Comparison of ENCODE assay signal across 8 cellular contexts in genomic region chr22:45268958-45269844, GRCh38. TPM values are rescaled to one million over a fixed set of nuclear protein-coding genes. Genes with fewer than 3 reads are reported as not detected.
DNase-seq lines count a peak whose midpoint lies in the region; TF ChIP-seq lines count a peak whose summit lies in the region.

No MANE protein-coding gene starts in this region.

- no peaks in the 10 kb centered on the region for H3K36me3 ChIP-seq in Loucy (ENCODE audit: insufficient read depth, low read length)
- no peaks in the 10 kb centered on the region for H3K36me3 ChIP-seq in ascending aorta
- no peaks in the 10 kb centered on the region for H3K36me3 ChIP-seq in uterus

- no peaks in the 10 kb centered on the region for H4K20me1 ChIP-seq in Loucy (ENCODE audit: insufficient read depth, low read length, poor library complexity, severe bottlenecking)

- H3K27ac ChIP-seq in ascending aorta (peak overlapping the region in 1 of 2 donors; percentile 17), uterus (peak overlapping the region; percentile 39 to 40)

- TF ChIP-seq CTCF in AG09309 (IDR thresholded peaks at IDR 0.05; ENCODE audit: control insufficient read depth, insufficient read depth, low read depth, low read length, missing control alignments) (peak; percentile 54), Loucy (conservative IDR thresholded peaks at IDR 0.05; ENCODE audit: low read length) (peak; percentile 74), ascending aorta (IDR thresholded peaks at IDR 0.05) (peak; percentile 74 to 97 (median 83)), uterus (IDR thresholded peaks at IDR 0.05) (peak; percentile 65 to 98 (median 97))

- no peaks in the 10 kb centered on the region for H3K9me2 ChIP-seq in Loucy (replicated peaks; ENCODE audit: low read depth, low read length)

- DNase-seq in AG09309 (ENCODE audit: low read depth) (no peak), GM19238 (ENCODE audit: insufficient read length, low spot score) (peak; percentile 74), T-helper 9 cell (peak; percentile 96), ascending aorta (ENCODE audit: low spot score in 2 of 2) (peak in 1 of 2 donors; percentile 91), hepatic stellate cell (ENCODE audit: low spot score) (peak; percentile 76), putamen (ENCODE audit: low spot score) (peak; percentile 82), uterus (peak; percentile 83 to 89)

- intact Hi-C loops in ascending aorta (cut with DNase I) (loop anchor here (1.0 kb wide), 3 partner anchors 40 to 284 kb away; partner anchors contain the start of gene FAM118A), uterus (cut with DNase I; ENCODE audit: low total_unique reads) (loop anchor here (5.0 kb wide), 2 partner anchors 163 to 283 kb away; no protein-coding TSS in a partner anchor)

- peak overlapping the region; percentile 100 for H3K4me2 ChIP-seq in Loucy (ENCODE audit: low read depth, low read length, poor library complexity, severe bottlenecking)

- peak overlapping the region; percentile 35 for H3K9ac ChIP-seq in Loucy (ENCODE audit: low read depth, low read length, poor library complexity, severe bottlenecking)

- H3K9me3 ChIP-seq in Loucy (ENCODE audit: insufficient read depth, low read depth, low read length) (no peaks in the 10 kb centered on the region), ascending aorta (no peaks in the 10 kb centered on the region), uterus (no peaks in the 10 kb centered on the region)

- TF ChIP-seq POLR2A in uterus (IDR thresholded peaks at IDR 0.05), result no peak

- no peaks in the 10 kb centered on the region for H3K79me2 ChIP-seq in Loucy (ENCODE audit: insufficient read depth, low read length)

- no peaks in the 10 kb centered on the region for H3F3A ChIP-seq in Loucy (ENCODE audit: low read depth)

- H2AFZ ChIP-seq in Loucy (ENCODE audit: low read length), result peak overlapping the region; percentile 91

- H3K27me3 ChIP-seq in Loucy (ENCODE audit: insufficient read depth, low read length, poor library complexity, severe bottlenecking) (no peaks in the 10 kb centered on the region), ascending aorta (no peaks in the 10 kb centered on the region), uterus (no peaks in the 10 kb centered on the region)

- H3K4me3 ChIP-seq in AG09309 (ENCODE audit: control insufficient read depth, low read depth, low read length) (peak overlapping the region; percentile 72), Loucy (ENCODE audit: low read length, poor library complexity, severe bottlenecking) (peak overlapping the region; percentile 83), ascending aorta (peak overlapping the region; percentile 70 to 72), uterus (peak overlapping the region; percentile 45)

- H3K4me1 ChIP-seq in Loucy (ENCODE audit: insufficient read depth, low read length, poor library complexity, severe bottlenecking) (peaks cover 8% of the 10 kb centered on the region), ascending aorta (peaks cover 8 to 27% of the 10 kb centered on the region in 2 donors), uterus (no peaks in the 10 kb centered on the region)

RNA-seq across cellular contexts. Expression of gene UPK3A, which starts 15.5 kb away (rescaled TPM):
- total RNA-seq in ascending aorta (not detected), uterus (not detected)

RNA-seq across cellular contexts. Expression of gene KIAA0930, which starts 28.5 kb away (rescaled TPM):
- total RNA-seq in ascending aorta (60.0 TPM), uterus (10 to 100 TPM in 3 of 4 donors, 1 to 10 TPM in 1; 9.4 to 31.8 (median 19.6) TPM)

RNA-seq across cellular contexts. Expression of gene FAM118A, which starts 40.5 kb away (rescaled TPM):
- 23.5 TPM for total RNA-seq in ascending aorta
- total RNA-seq in uterus, result 10 to 100 TPM; 16.5 to 97.9 (median 46.7) TPM
